Comparison of ENCODE assay signal across 1 cellular context in the genomic region with DNA sequence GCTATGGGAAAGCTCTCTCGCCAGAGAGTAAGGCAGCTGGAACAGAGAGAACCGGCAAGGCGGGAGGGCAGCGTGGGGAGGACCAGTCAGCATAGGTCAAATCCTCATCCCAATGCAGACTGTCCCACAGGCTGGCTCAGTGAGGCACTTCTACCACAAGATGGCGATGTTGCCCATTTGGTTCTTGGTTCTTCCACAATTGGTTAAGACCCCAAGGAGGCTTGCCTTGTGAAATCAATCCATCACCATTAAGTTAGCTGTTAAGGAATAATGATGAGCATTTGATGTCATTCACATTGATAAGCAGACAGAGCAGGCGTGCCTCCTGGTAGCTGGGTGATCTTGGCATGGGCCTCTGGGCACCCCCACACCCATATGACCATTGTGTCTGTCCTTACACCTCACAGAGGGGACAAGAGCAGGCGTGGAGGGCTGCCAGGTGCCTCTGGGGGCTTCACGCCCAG.
TF ChIP-seq lines count a peak whose summit lies in the region.

No MANE protein-coding gene starts in this region.

TF ChIP-seq in HepG2, 621 proteins besides CTCF, POLR2A, EP300 and RAD21 (continued from another document and continues in another):
- TF ChIP-seq ZBTB3 (CRISPR knock-in tag; IDR thresholded peaks at IDR 0.05; ENCODE audit: borderline replicate concordance, low read depth) (no peak), RFX1 (IDR thresholded peaks at IDR 0.05) (no peak), ZNF589 (CRISPR knock-in tag; conservative IDR thresholded peaks at IDR 0.05) (no peak), HNF4A (CRISPR knock-in tag; IDR thresholded peaks at IDR 0.05) (no peak), ZFP36L1 (CRISPR knock-in tag; IDR thresholded peaks at IDR 0.05) (no peak; the same call in 1 of the 2 replicates), ZNF790 (CRISPR knock-in tag; IDR thresholded peaks at IDR 0.05; ENCODE audit: borderline replicate concordance) (no peak), HDAC2 (CRISPR knock-in tag; IDR thresholded peaks at IDR 0.05) (0 out of 2 replicates have a peak, but pooled peaks have one; percentile 25), ZNF777 (CRISPR knock-in tag; IDR thresholded peaks at IDR 0.05) (no peak), ZNF556 (CRISPR knock-in tag; IDR thresholded peaks at IDR 0.05; ENCODE audit: borderline replicate concordance) (peak; percentile 62; the same call in 1 of the 2 replicates), MAFG (CRISPR knock-in tag; IDR thresholded peaks at IDR 0.05) (no peak), GABPA (IDR thresholded peaks at IDR 0.05; ENCODE audit: low read depth, low read length) (no peak), GABPA (CRISPR knock-in tag; IDR thresholded peaks at IDR 0.05; ENCODE audit: low read depth) (no peak), ZFP36 (IDR thresholded peaks at IDR 0.05; ENCODE audit: borderline replicate concordance, low read depth, low read length, partially characterized antibody) (no peak), ZNF781 (CRISPR knock-in tag; IDR thresholded peaks at IDR 0.05; ENCODE audit: borderline replicate concordance, not compliant biosample characterization) (no peak), ZNF251 (CRISPR knock-in tag; IDR thresholded peaks at IDR 0.05) (no peak), ATF7 (IDR thresholded peaks at IDR 0.05) (no peak), ATF7 (CRISPR knock-in tag; IDR thresholded peaks at IDR 0.05) (no peak), ZNF367 (CRISPR knock-in tag; IDR thresholded peaks at IDR 0.05; ENCODE audit: borderline replicate concordance) (no peak), FOSL1 (CRISPR knock-in tag; IDR thresholded peaks at IDR 0.05; ENCODE audit: borderline replicate concordance) (no peak), GPN1 (CRISPR knock-in tag; IDR thresholded peaks at IDR 0.05; ENCODE audit: borderline replicate concordance) (no peak), ISX (CRISPR knock-in tag; conservative IDR thresholded peaks at IDR 0.05) (no peak), KDM3A (CRISPR knock-in tag; IDR thresholded peaks at IDR 0.05; ENCODE audit: low read depth) (0 out of 2 replicates have a peak, but pooled peaks have one; percentile 46), CC2D1A (CRISPR knock-in tag; IDR thresholded peaks at IDR 0.05) (no peak), MXD4 (CRISPR knock-in tag; IDR thresholded peaks at IDR 0.05) (0 out of 2 replicates have a peak, but pooled peaks have one; percentile 33), ZNF432 (CRISPR knock-in tag; IDR thresholded peaks at IDR 0.05; ENCODE audit: borderline replicate concordance) (no peak), RFXANK (CRISPR knock-in tag; IDR thresholded peaks at IDR 0.05) (no peak), AHR (CRISPR knock-in tag; IDR thresholded peaks at IDR 0.05) (peak; percentile 31; the same call in 1 of the 2 replicates), ZBTB38 (CRISPR knock-in tag; IDR thresholded peaks at IDR 0.05) (no peak), ZNF672 (CRISPR knock-in tag; IDR thresholded peaks at IDR 0.05) (no peak), XRCC5 (optimal IDR thresholded peaks at IDR 0.05; ENCODE audit: low read length) (peak; percentile 81), ZNF552 (CRISPR knock-in tag; IDR thresholded peaks at IDR 0.05; ENCODE audit: borderline replicate concordance) (no peak), HOXD1 (CRISPR knock-in tag; IDR thresholded peaks at IDR 0.05) (no peak), GATAD2A (CRISPR knock-in tag; IDR thresholded peaks at IDR 0.05) (peak; percentile 50), PHF21A (CRISPR knock-in tag; IDR thresholded peaks at IDR 0.05) (no peak), U2AF1 (optimal IDR thresholded peaks at IDR 0.05; ENCODE audit: low read depth, low read length) (no peak), ZNF33A (CRISPR knock-in tag; IDR thresholded peaks at IDR 0.05; ENCODE audit: borderline replicate concordance) (no peak), TEAD3 (CRISPR knock-in tag; optimal IDR thresholded peaks at IDR 0.05; ENCODE audit: borderline replicate concordance) (peak; percentile 68), TSC22D2 (CRISPR knock-in tag; IDR thresholded peaks at IDR 0.05; ENCODE audit: borderline replicate concordance) (0 out of 2 replicates have a peak, but pooled peaks have one; percentile 62)
- TF ChIP-seq, protein P1, sequence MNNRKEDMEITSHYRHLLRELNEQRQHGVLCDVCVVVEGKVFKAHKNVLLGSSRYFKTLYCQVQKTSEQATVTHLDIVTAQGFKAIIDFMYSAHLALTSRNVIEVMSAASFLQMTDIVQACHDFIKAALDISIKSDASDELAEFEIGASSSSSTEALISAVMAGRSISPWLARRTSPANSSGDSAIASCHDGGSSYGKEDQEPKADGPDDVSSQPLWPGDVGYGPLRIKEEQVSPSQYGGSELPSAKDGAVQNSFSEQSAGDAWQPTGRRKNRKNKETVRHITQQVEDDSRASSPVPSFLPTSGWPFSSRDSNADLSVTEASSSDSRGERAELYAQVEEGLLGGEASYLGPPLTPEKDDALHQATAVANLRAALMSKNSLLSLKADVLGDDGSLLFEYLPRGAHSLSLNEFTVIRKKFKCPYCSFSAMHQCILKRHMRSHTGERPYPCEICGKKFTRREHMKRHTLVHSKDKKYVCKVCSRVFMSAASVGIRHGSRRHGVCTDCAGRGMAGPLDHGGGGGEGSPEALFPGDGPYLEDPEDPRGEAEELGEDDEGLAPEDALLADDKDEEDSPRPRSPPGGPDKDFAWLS (CRISPR knock-in tag; IDR thresholded peaks at IDR 0.05; ENCODE audit: borderline replicate concordance): no peak
- TF ChIP-seq, protein P2, sequence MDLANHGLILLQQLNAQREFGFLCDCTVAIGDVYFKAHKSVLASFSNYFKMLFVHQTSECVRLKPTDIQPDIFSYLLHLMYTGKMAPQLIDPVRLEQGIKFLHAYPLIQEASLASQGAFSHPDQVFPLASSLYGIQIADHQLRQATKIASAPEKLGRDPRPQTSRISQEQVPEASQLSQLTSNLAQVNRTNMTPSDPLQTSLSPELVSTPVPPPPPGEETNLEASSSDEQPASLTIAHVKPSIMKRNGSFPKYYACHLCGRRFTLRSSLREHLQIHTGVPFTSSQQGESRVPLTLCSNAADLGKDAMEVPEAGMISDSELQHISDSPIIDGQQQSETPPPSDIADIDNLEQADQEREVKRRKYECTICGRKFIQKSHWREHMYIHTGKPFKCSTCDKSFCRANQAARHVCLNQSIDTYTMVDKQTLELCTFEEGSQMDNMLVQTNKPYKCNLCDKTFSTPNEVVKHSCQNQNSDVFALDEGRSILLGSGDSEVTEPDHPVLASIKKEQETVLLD (CRISPR knock-in tag; IDR thresholded peaks at IDR 0.05; ENCODE audit: low read depth): no peak
- TF ChIP-seq, protein P3, sequence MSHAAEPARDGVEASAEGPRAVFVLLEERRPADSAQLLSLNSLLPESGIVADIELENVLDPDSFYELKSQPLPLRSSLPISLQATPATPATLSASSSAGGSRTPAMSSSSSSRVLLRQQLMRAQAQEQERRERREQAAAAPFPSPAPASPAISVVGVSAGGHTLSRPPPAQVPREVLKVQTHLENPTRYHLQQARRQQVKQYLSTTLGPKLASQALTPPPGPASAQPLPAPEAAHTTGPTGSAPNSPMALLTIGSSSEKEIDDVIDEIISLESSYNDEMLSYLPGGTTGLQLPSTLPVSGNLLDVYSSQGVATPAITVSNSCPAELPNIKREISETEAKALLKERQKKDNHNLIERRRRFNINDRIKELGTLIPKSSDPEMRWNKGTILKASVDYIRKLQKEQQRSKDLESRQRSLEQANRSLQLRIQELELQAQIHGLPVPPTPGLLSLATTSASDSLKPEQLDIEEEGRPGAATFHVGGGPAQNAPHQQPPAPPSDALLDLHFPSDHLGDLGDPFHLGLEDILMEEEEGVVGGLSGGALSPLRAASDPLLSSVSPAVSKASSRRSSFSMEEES (CRISPR knock-in tag; IDR thresholded peaks at IDR 0.05): no peak
- TF ChIP-seq, protein P4, sequence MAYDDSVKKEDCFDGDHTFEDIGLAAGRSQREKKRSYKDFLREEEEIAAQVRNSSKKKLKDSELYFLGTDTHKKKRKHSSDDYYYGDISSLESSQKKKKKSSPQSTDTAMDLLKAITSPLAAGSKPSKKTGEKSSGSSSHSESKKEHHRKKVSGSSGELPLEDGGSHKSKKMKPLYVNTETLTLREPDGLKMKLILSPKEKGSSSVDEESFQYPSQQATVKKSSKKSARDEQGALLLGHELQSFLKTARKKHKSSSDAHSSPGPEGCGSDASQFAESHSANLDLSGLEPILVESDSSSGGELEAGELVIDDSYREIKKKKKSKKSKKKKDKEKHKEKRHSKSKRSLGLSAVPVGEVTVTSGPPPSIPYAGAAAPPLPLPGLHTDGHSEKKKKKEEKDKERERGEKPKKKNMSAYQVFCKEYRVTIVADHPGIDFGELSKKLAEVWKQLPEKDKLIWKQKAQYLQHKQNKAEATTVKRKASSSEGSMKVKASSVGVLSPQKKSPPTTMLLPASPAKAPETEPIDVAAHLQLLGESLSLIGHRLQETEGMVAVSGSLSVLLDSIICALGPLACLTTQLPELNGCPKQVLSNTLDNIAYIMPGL (CRISPR knock-in tag; IDR thresholded peaks at IDR 0.05; ENCODE audit: borderline replicate concordance in 1 of 2, low read depth in 1 of 2): peak; percentile 36 to 75; a peak in 2 of 4 replicates
- TF ChIP-seq, protein P5, sequence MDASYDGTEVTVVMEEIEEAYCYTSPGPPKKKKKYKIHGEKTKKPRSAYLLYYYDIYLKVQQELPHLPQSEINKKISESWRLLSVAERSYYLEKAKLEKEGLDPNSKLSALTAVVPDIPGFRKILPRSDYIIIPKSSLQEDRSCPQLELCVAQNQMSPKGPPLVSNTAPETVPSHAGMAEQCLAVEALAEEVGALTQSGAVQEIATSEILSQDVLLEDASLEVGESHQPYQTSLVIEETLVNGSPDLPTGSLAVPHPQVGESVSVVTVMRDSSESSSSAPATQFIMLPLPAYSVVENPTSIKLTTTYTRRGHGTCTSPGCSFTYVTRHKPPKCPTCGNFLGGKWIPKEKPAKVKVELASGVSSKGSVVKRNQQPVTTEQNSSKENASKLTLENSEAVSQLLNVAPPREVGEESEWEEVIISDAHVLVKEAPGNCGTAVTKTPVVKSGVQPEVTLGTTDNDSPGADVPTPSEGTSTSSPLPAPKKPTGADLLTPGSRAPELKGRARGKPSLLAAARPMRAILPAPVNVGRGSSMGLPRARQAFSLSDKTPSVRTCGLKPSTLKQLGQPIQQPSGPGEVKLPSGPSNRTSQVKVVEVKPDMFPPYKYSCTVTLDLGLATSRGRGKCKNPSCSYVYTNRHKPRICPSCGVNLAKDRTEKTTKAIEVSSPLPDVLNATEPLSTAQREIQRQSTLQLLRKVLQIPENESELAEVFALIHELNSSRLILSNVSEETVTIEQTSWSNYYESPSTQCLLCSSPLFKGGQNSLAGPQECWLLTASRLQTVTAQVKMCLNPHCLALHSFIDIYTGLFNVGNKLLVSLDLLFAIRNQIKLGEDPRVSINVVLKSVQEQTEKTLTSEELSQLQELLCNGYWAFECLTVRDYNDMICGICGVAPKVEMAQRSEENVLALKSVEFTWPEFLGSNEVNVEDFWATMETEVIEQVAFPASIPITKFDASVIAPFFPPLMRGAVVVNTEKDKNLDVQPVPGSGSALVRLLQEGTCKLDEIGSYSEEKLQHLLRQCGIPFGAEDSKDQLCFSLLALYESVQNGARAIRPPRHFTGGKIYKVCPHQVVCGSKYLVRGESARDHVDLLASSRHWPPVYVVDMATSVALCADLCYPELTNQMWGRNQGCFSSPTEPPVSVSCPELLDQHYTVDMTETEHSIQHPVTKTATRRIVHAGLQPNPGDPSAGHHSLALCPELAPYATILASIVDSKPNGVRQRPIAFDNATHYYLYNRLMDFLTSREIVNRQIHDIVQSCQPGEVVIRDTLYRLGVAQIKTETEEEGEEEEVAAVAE (CRISPR knock-in tag; IDR thresholded peaks at IDR 0.05; ENCODE audit: borderline replicate concordance): 0 out of 2 replicates have a peak, but pooled peaks have one; percentile 51
- TF ChIP-seq, protein P6, sequence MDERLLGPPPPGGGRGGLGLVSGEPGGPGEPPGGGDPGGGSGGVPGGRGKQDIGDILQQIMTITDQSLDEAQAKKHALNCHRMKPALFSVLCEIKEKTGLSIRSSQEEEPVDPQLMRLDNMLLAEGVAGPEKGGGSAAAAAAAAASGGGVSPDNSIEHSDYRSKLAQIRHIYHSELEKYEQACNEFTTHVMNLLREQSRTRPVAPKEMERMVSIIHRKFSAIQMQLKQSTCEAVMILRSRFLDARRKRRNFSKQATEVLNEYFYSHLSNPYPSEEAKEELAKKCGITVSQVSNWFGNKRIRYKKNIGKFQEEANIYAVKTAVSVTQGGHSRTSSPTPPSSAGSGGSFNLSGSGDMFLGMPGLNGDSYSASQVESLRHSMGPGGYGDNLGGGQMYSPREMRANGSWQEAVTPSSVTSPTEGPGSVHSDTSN (CRISPR knock-in tag; IDR thresholded peaks at IDR 0.05): no peak
- TF ChIP-seq, protein P7, sequence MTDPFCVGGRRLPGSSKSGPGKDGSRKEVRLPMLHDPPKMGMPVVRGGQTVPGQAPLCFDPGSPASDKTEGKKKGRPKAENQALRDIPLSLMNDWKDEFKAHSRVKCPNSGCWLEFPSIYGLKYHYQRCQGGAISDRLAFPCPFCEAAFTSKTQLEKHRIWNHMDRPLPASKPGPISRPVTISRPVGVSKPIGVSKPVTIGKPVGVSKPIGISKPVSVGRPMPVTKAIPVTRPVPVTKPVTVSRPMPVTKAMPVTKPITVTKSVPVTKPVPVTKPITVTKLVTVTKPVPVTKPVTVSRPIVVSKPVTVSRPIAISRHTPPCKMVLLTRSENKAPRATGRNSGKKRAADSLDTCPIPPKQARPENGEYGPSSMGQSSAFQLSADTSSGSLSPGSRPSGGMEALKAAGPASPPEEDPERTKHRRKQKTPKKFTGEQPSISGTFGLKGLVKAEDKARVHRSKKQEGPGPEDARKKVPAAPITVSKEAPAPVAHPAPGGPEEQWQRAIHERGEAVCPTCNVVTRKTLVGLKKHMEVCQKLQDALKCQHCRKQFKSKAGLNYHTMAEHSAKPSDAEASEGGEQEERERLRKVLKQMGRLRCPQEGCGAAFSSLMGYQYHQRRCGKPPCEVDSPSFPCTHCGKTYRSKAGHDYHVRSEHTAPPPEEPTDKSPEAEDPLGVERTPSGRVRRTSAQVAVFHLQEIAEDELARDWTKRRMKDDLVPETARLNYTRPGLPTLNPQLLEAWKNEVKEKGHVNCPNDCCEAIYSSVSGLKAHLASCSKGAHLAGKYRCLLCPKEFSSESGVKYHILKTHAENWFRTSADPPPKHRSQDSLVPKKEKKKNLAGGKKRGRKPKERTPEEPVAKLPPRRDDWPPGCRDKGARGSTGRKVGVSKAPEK (CRISPR knock-in tag; IDR thresholded peaks at IDR 0.05; ENCODE audit: borderline replicate concordance): no peak
- TF ChIP-seq, protein P8, sequence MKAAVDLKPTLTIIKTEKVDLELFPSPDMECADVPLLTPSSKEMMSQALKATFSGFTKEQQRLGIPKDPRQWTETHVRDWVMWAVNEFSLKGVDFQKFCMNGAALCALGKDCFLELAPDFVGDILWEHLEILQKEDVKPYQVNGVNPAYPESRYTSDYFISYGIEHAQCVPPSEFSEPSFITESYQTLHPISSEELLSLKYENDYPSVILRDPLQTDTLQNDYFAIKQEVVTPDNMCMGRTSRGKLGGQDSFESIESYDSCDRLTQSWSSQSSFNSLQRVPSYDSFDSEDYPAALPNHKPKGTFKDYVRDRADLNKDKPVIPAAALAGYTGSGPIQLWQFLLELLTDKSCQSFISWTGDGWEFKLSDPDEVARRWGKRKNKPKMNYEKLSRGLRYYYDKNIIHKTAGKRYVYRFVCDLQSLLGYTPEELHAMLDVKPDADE (CRISPR knock-in tag; IDR thresholded peaks at IDR 0.05): no peak
- TF ChIP-seq, protein P9, sequence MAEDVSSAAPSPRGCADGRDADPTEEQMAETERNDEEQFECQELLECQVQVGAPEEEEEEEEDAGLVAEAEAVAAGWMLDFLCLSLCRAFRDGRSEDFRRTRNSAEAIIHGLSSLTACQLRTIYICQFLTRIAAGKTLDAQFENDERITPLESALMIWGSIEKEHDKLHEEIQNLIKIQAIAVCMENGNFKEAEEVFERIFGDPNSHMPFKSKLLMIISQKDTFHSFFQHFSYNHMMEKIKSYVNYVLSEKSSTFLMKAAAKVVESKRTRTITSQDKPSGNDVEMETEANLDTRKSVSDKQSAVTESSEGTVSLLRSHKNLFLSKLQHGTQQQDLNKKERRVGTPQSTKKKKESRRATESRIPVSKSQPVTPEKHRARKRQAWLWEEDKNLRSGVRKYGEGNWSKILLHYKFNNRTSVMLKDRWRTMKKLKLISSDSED (CRISPR knock-in tag; IDR thresholded peaks at IDR 0.05): no peak
